25 cellular contexts compared by ENCODE assay signal in the genomic region with DNA sequence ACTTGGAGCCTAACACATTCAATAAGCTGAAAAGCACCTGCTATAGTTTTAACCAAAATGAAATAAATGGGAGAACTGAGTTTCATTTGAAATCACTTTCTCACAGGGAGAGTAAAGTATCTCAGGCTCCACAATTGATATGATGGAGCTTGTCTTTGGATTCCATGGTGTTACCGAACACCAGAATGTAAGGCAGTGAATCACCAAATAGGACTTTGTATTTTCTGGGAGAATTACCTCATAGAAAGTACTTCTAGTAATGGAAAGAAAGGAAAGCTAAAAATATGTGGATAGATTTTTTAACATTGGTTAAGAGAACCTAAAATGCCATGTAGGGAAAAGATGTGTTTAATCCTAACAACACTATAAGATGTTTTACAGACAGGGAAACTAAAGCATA.
"Had no signal": no experiment of that assay in that cellular context is flagged by ENCODE, and none has a peak within 500 bp of the region (broad histone marks: within the 10 kb centered on the region; RNA-seq: fewer than 3 reads in every experiment).

No MANE protein-coding gene starts in this region.

- H3K36me3 ChIP-seq: ascending aorta, WERI-Rb-1 had no signal

- H3K27ac ChIP-seq: ascending aorta, SK-N-MC, WERI-Rb-1 had no signal

- H3K36me3 Mint-ChIP-seq: activated naive CD8-positive, alpha-beta T cell had no signal

- H3K4me1 Mint-ChIP-seq: activated CD4-positive, alpha-beta memory T cell treated with anti-CD3 and anti-CD28 coated beads, Interleukin-2, amount 10 ng/mL, durations not matched to agents 7 days and 5 days; activated CD4-positive, alpha-beta T cell treated with anti-CD3 and anti-CD28 coated beads for 36 hours; activated T-helper 17 cell treated with anti-CD3 and anti-CD28 coated beads, Interleukin-2, amount 50 U/mL, for 72 hours had no signal

- H3K27me3 ChIP-seq: ascending aorta had no signal

- H3K4me3 ChIP-seq: ascending aorta, SK-N-MC had no signal

- H3K9me3 Mint-ChIP-seq: activated CD4-positive, alpha-beta memory T cell treated with anti-CD3 and anti-CD28 coated beads, Interleukin-2, amount 10 ng/mL, durations not matched to agents 7 days and 5 days; activated T-helper 17 cell treated with anti-CD3 and anti-CD28 coated beads, Interleukin-2, amount 50 U/mL, for 72 hours had no signal

- DNase-seq: activated CD4-positive, alpha-beta memory T cell treated with anti-CD3 and anti-CD28 coated beads, Interleukin-2, amount 10 ng/mL, durations not matched to agents 7 days and 5 days; activated CD4-positive, alpha-beta T cell treated with anti-CD3 and anti-CD28 coated beads for 36 hours; activated CD4-positive, alpha-beta T cell treated with anti-CD3 and anti-CD28 coated beads, Interleukin-2, amount 50 U/mL, for 1 hour; activated gamma-delta T cell; activated naive CD4-positive, alpha-beta T cell treated with anti-CD3 and anti-CD28 coated beads for 36 hours; activated T-cell treated with anti-CD3 and anti-CD28 coated beads for 4 hours; activated T-cell treated with anti-CD3 and anti-CD28 coated beads, Interleukin-2, amount 50 U/mL, for 48 hours; KG1; NCI-H1048; NCI-H146; NCI-H187 treated with DMSO at 0.1 percent for 48 hours; NCI-H2171; NCI-H2227 treated with DMSO at 0.1 percent for 48 hours; NCI-H446 treated with DMSO at 0.1 percent for 48 hours; NCI-H526; NCI-H82; RPMI8226; T-helper 1 cell; WERI-Rb-1 had no signal

- H3K4me3 Mint-ChIP-seq: activated CD4-positive, alpha-beta memory T cell treated with anti-CD3 and anti-CD28 coated beads, Interleukin-2, amount 10 ng/mL, durations not matched to agents 7 days and 5 days; activated CD4-positive, alpha-beta T cell treated with anti-CD3 and anti-CD28 coated beads for 36 hours; activated naive CD4-positive, alpha-beta T cell treated with anti-CD3 and anti-CD28 coated beads for 36 hours; activated naive CD8-positive, alpha-beta T cell; activated T-helper 17 cell treated with anti-CD3 and anti-CD28 coated beads, Interleukin-2, amount 50 U/mL, for 72 hours had no signal

- H3K9me3 ChIP-seq: ascending aorta had no signal

- H3K4me1 ChIP-seq: ascending aorta had no signal

- ATAC-seq: activated CD4-positive, alpha-beta T cell treated with anti-CD3 and anti-CD28 coated beads for 36 hours; Panc1; Right ventricle myocardium inferior had no signal

- H3K27ac Mint-ChIP-seq: activated CD4-positive, alpha-beta memory T cell treated with anti-CD3 and anti-CD28 coated beads, Interleukin-2, amount 10 ng/mL, durations not matched to agents 7 days and 5 days; activated CD4-positive, alpha-beta T cell treated with anti-CD3 and anti-CD28 coated beads for 36 hours; activated naive CD4-positive, alpha-beta T cell treated with anti-CD3 and anti-CD28 coated beads for 36 hours; activated naive CD8-positive, alpha-beta T cell; activated T-helper 17 cell treated with anti-CD3 and anti-CD28 coated beads, Interleukin-2, amount 50 U/mL, for 72 hours had no signal
